Comparison of ENCODE assay signal across 22 cellular contexts in the genomic region with DNA sequence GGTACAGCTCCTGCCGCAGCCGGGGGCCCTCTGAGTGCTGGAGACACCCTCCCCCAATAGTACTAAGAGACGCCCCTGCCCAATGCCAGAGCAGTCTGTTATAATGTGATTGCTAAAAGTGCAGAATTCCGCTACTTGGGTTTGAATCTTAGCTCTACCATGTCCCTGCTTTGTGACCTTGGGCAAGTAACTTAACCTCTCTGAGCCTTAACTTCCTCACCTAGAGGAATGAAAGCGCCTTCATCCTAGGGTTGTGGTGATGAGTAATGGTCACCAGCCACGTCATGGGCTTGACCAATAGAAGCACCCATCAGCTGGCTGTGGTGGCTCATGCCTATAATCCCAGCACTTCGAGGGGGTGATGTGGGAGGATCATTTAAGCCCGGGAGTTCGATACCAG.
"Had no signal": no experiment of that assay in that cellular context is flagged by ENCODE, and none has a peak within 500 bp of the region (broad histone marks: within the 10 kb centered on the region; RNA-seq: fewer than 3 reads in every experiment).

No MANE protein-coding gene starts in this region.

- H3K36me3 Mint-ChIP-seq: naive B cell had no signal

- DNase-seq: activated CD4-positive, alpha-beta memory T cell treated with anti-CD3 and anti-CD28 coated beads, Interleukin-2, amount 10 ng/mL, durations not matched to agents 7 days and 5 days; activated CD4-positive, alpha-beta T cell treated with anti-CD3 and anti-CD28 coated beads for 48 hours; activated CD4-positive, CD25-positive, alpha-beta regulatory T cell; activated gamma-delta T cell; activated naive CD4-positive, alpha-beta T cell treated with anti-CD3 and anti-CD28 coated beads, Interleukin-2, amount 50 U/mL, for 16 hours; activated naive CD8-positive, alpha-beta T cell treated with anti-CD3 and anti-CD28 coated beads, Interleukin-2, amount 50 U/mL, for 24 hours; activated T-cell treated with anti-CD3 and anti-CD28 coated beads, Interleukin-2, amount 50 U/mL, for 72 hours; effector CD4-positive, alpha-beta T cell; erythroblast; foreskin keratinocyte; left colon; naive B cell; occipital lobe; posterior cingulate gyrus; small intestine; stimulated activated CD4-positive, alpha-beta T cell treated with anti-CD3 and anti-CD28 coated beads, Interleukin-15, amount 100 ng/mL, for 24 hours; stimulated activated naive B cell treated with anti-CD40 and anti-IgM and Interleukin-4, amounts not matched to agents 10 μg/mL and 1 μg/mL and 100 μg/mL, for 72 hours; T-cell; transverse colon had no signal

- H3K4me1 ChIP-seq: foreskin keratinocyte had no signal

- H3K27ac ChIP-seq: foreskin keratinocyte, transverse colon had no signal

- H3K27me3 Mint-ChIP-seq: activated CD4-positive, alpha-beta memory T cell treated with anti-CD3 and anti-CD28 coated beads, Interleukin-2, amount 10 ng/mL, durations not matched to agents 7 days and 5 days; activated naive CD8-positive, alpha-beta T cell treated with anti-CD3 and anti-CD28 coated beads, Interleukin-2, amount 50 U/mL, for 24 hours; dendritic cell treated with granulocyte-macrophage colony-stimulating factor and Interleukin-4, amounts not matched to agents 40 ng/mL and 50 ng/mL, for 4 days; memory B cell; naive B cell; stimulated activated naive B cell treated with anti-CD40 and anti-IgM and Interleukin-4, amounts not matched to agents 10 μg/mL and 1 μg/mL and 100 μg/mL, for 72 hours; T-cell had no signal

- H3K9me3 Mint-ChIP-seq: activated CD4-positive, alpha-beta memory T cell treated with anti-CD3 and anti-CD28 coated beads, Interleukin-2, amount 10 ng/mL, durations not matched to agents 7 days and 5 days; activated naive CD8-positive, alpha-beta T cell treated with anti-CD3 and anti-CD28 coated beads, Interleukin-2, amount 50 U/mL, for 24 hours; activated T-cell treated with anti-CD3 and anti-CD28 coated beads, Interleukin-2, amount 50 U/mL, for 72 hours; brain; dendritic cell treated with granulocyte-macrophage colony-stimulating factor and Interleukin-4, amounts not matched to agents 40 ng/mL and 50 ng/mL, for 4 days; memory B cell; naive B cell; stimulated activated naive B cell treated with anti-CD40 and anti-IgM and Interleukin-4, amounts not matched to agents 10 μg/mL and 1 μg/mL and 100 μg/mL, for 72 hours; T-cell had no signal

- H3K9me3 ChIP-seq: transverse colon had no signal

- H3K4me3 Mint-ChIP-seq: activated CD4-positive, alpha-beta memory T cell treated with anti-CD3 and anti-CD28 coated beads, Interleukin-2, amount 10 ng/mL, durations not matched to agents 7 days and 5 days; activated naive CD8-positive, alpha-beta T cell treated with anti-CD3 and anti-CD28 coated beads, Interleukin-2, amount 50 U/mL, for 24 hours; activated T-cell treated with anti-CD3 and anti-CD28 coated beads, Interleukin-2, amount 50 U/mL, for 72 hours; brain; dendritic cell treated with granulocyte-macrophage colony-stimulating factor and Interleukin-4, amounts not matched to agents 40 ng/mL and 50 ng/mL, for 4 days; memory B cell; stimulated activated naive B cell treated with anti-CD40 and anti-IgM and Interleukin-4, amounts not matched to agents 10 μg/mL and 1 μg/mL and 100 μg/mL, for 72 hours; T-cell had no signal

- H3K36me3 ChIP-seq: transverse colon had no signal

- H3K4me3 ChIP-seq: transverse colon had no signal

- H3K27ac Mint-ChIP-seq: activated CD4-positive, alpha-beta memory T cell treated with anti-CD3 and anti-CD28 coated beads, Interleukin-2, amount 10 ng/mL, durations not matched to agents 7 days and 5 days; activated naive CD8-positive, alpha-beta T cell treated with anti-CD3 and anti-CD28 coated beads, Interleukin-2, amount 50 U/mL, for 24 hours; activated T-cell treated with anti-CD3 and anti-CD28 coated beads, Interleukin-2, amount 50 U/mL, for 72 hours; brain; dendritic cell treated with granulocyte-macrophage colony-stimulating factor and Interleukin-4, amounts not matched to agents 40 ng/mL and 50 ng/mL, for 4 days; memory B cell; stimulated activated naive B cell treated with anti-CD40 and anti-IgM and Interleukin-4, amounts not matched to agents 10 μg/mL and 1 μg/mL and 100 μg/mL, for 72 hours had no signal
